1 cellular context compared by ENCODE assay signal in the genomic region with DNA sequence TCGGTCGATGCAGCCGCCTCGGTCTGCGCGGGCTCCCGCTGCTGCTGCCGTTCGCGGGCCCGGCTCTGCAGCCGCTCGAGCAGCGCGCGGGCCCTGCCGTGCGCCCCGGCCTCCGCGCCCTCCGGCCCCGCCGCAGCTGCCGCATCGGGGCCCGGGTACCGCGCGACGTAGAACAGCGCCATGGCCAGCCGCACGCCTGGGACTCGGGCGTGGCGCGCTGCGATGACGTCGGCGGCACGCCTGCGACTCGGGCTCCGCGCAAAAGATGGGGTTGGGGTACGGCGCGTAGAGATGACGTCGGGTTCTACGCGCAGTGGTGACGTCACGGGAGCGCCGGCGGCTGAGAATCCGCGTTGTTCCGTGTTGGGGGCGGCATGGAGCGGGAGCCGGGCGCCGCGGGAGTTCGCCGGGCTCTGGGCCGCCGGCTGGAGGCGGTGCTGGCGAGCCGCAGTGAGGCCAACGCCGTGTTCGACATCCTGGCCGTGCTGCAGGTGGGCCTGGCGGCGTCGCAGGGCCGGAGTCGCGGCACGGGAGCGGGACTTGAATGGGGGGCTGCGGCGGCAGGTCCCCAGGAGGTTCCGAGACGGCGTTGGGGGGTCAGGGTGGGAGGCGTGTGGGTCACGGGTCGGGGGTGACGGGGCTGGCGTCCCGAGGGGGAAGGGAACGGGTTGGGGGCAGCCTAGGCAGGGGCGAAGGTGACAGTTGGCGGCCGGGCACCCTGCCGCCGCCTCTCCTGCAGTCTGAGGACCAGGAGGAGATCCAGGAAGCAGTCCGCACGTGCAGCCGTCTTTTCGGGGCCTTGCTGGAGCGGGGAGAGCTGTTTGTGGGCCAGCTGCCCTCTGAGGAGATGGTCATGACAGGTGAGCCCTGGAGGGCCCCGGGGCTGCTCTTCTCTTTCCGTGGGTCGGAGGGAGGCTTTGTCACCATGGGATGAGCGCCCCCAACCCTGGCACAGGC.
TF ChIP-seq lines count a peak whose summit lies in the region.

A gene with protein sequence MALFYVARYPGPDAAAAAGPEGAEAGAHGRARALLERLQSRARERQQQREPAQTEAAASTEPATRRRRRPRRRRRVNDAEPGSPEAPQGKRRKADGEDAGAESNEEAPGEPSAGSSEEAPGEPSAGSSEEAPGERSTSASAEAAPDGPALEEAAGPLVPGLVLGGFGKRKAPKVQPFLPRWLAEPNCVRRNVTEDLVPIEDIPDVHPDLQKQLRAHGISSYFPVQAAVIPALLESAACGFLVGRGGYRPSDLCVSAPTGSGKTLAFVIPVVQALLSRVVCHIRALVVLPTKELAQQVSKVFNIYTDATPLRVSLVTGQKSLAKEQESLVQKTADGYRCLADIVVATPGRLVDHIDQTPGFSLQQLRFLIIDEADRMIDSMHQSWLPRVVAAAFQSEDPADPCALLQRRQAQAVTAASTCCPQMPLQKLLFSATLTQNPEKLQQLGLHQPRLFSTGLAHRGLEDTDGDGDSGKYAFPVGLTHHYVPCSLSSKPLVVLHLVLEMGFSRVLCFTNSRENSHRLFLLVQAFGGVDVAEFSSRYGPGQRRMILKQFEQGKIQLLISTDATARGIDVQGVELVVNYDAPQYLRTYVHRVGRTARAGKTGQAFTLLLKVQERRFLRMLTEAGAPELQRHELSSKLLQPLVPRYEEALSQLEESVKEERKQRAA (minus strand): TSS at position 205 of the 957 bp plus-strand sequence. CDS start 23 bp downstream, at position 182.
NOC4L (plus strand) TSS at position 343 of the 957 bp plus-strand sequence; CDS start at position 375, 32 bp downstream.

TF ChIP-seq in HepG2, 621 proteins besides CTCF, POLR2A, EP300 and RAD21 (continued from another document and continues in another):
- TF ChIP-seq, protein P1, sequence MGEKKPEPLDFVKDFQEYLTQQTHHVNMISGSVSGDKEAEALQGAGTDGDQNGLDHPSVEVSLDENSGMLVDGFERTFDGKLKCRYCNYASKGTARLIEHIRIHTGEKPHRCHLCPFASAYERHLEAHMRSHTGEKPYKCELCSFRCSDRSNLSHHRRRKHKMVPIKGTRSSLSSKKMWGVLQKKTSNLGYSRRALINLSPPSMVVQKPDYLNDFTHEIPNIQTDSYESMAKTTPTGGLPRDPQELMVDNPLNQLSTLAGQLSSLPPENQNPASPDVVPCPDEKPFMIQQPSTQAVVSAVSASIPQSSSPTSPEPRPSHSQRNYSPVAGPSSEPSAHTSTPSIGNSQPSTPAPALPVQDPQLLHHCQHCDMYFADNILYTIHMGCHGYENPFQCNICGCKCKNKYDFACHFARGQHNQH (CRISPR knock-in tag; IDR thresholded peaks at IDR 0.05) = peak; percentile 82; the same call in 1 of the 2 replicates
- no peak for TF ChIP-seq SNAPC5 (CRISPR knock-in tag; IDR thresholded peaks at IDR 0.05; ENCODE audit: borderline replicate concordance)
- TF ChIP-seq KDM6A (CRISPR knock-in tag; IDR thresholded peaks at IDR 0.05; ENCODE audit: low read depth) = no peak
- TF ChIP-seq ATM (IDR thresholded peaks at IDR 0.05; ENCODE audit: borderline replicate concordance) = no peak
- TF ChIP-seq ZNF292 (CRISPR knock-in tag; IDR thresholded peaks at IDR 0.05; ENCODE audit: borderline replicate concordance, low read depth) = no peak
- TF ChIP-seq, protein P2, sequence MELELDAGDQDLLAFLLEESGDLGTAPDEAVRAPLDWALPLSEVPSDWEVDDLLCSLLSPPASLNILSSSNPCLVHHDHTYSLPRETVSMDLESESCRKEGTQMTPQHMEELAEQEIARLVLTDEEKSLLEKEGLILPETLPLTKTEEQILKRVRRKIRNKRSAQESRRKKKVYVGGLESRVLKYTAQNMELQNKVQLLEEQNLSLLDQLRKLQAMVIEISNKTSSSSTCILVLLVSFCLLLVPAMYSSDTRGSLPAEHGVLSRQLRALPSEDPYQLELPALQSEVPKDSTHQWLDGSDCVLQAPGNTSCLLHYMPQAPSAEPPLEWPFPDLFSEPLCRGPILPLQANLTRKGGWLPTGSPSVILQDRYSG (CRISPR knock-in tag; IDR thresholded peaks at IDR 0.05) = no peak
- TF ChIP-seq ZNF205 (CRISPR knock-in tag; IDR thresholded peaks at IDR 0.05) = peak; percentile 87; the same call in 1 of the 2 replicates
- TF ChIP-seq REPIN1 (CRISPR knock-in tag; IDR thresholded peaks at IDR 0.05; ENCODE audit: borderline replicate concordance, low read depth) = peak; percentile 61
- no peak for TF ChIP-seq GFI1 (CRISPR knock-in tag; IDR thresholded peaks at IDR 0.05; ENCODE audit: borderline replicate concordance)
- no peak for TF ChIP-seq POLR2AphosphoS2 (IDR thresholded peaks at IDR 0.05; ENCODE audit: low read depth, low read length)
- TF ChIP-seq ZNF468 (CRISPR knock-in tag; IDR thresholded peaks at IDR 0.05) = no peak
- TF ChIP-seq MBD4 (IDR thresholded peaks at IDR 0.05; ENCODE audit: borderline replicate concordance, low read length) = no peak
- TF ChIP-seq RFX1 (IDR thresholded peaks at IDR 0.05) = no peak
- peak; percentile 45 for TF ChIP-seq ZNF883 (CRISPR knock-in tag; IDR thresholded peaks at IDR 0.05; ENCODE audit: not compliant biosample characterization)
- peak in 1 of 2 experiments; percentile 95; a peak in 2 of 4 replicates for TF ChIP-seq KLF16 (CRISPR knock-in tag; IDR thresholded peaks at IDR 0.05)
- peak; percentile 86 for TF ChIP-seq ZFX (CRISPR knock-in tag; IDR thresholded peaks at IDR 0.05; ENCODE audit: low read depth)
- TF ChIP-seq, protein P3, sequence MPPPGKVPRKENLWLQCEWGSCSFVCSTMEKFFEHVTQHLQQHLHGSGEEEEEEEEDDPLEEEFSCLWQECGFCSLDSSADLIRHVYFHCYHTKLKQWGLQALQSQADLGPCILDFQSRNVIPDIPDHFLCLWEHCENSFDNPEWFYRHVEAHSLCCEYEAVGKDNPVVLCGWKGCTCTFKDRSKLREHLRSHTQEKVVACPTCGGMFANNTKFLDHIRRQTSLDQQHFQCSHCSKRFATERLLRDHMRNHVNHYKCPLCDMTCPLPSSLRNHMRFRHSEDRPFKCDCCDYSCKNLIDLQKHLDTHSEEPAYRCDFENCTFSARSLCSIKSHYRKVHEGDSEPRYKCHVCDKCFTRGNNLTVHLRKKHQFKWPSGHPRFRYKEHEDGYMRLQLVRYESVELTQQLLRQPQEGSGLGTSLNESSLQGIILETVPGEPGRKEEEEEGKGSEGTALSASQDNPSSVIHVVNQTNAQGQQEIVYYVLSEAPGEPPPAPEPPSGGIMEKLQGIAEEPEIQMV (CRISPR knock-in tag; IDR thresholded peaks at IDR 0.05; ENCODE audit: low read depth) = peak; percentile 56
- TF ChIP-seq ZNF333 (CRISPR knock-in tag; IDR thresholded peaks at IDR 0.05; ENCODE audit: borderline replicate concordance) = no peak
- TF ChIP-seq ZNF354B (CRISPR knock-in tag; IDR thresholded peaks at IDR 0.05) = no peak
- peak; percentile 47; the same call in 1 of the 2 replicates for TF ChIP-seq ZNF614 (CRISPR knock-in tag; IDR thresholded peaks at IDR 0.05; ENCODE audit: borderline replicate concordance)
- no peak for TF ChIP-seq ZNF253 (CRISPR knock-in tag; IDR thresholded peaks at IDR 0.05; ENCODE audit: borderline replicate concordance)
- TF ChIP-seq, protein P4, sequence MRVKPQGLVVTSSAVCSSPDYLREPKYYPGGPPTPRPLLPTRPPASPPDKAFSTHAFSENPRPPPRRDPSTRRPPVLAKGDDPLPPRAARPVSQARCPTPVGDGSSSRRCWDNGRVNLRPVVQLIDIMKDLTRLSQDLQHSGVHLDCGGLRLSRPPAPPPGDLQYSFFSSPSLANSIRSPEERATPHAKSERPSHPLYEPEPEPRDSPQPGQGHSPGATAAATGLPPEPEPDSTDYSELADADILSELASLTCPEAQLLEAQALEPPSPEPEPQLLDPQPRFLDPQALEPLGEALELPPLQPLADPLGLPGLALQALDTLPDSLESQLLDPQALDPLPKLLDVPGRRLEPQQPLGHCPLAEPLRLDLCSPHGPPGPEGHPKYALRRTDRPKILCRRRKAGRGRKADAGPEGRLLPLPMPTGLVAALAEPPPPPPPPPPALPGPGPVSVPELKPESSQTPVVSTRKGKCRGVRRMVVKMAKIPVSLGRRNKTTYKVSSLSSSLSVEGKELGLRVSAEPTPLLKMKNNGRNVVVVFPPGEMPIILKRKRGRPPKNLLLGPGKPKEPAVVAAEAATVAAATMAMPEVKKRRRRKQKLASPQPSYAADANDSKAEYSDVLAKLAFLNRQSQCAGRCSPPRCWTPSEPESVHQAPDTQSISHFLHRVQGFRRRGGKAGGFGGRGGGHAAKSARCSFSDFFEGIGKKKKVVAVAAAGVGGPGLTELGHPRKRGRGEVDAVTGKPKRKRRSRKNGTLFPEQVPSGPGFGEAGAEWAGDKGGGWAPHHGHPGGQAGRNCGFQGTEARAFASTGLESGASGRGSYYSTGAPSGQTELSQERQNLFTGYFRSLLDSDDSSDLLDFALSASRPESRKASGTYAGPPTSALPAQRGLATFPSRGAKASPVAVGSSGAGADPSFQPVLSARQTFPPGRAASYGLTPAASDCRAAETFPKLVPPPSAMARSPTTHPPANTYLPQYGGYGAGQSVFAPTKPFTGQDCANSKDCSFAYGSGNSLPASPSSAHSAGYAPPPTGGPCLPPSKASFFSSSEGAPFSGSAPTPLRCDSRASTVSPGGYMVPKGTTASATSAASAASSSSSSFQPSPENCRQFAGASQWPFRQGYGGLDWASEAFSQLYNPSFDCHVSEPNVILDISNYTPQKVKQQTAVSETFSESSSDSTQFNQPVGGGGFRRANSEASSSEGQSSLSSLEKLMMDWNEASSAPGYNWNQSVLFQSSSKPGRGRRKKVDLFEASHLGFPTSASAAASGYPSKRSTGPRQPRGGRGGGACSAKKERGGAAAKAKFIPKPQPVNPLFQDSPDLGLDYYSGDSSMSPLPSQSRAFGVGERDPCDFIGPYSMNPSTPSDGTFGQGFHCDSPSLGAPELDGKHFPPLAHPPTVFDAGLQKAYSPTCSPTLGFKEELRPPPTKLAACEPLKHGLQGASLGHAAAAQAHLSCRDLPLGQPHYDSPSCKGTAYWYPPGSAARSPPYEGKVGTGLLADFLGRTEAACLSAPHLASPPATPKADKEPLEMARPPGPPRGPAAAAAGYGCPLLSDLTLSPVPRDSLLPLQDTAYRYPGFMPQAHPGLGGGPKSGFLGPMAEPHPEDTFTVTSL (CRISPR knock-in tag; IDR thresholded peaks at IDR 0.05; ENCODE audit: borderline replicate concordance) = no peak
- no peak for TF ChIP-seq KLF11 (CRISPR knock-in tag; IDR thresholded peaks at IDR 0.05)
- TF ChIP-seq PHF8 (CRISPR knock-in tag; IDR thresholded peaks at IDR 0.05) = peak; percentile 93
- no peak for TF ChIP-seq ARNTL (CRISPR knock-in tag; IDR thresholded peaks at IDR 0.05)
- peak; percentile 98 for TF ChIP-seq KDM5A (IDR thresholded peaks at IDR 0.05; ENCODE audit: borderline replicate concordance, low read length)
- TF ChIP-seq ZNF775 (CRISPR knock-in tag; IDR thresholded peaks at IDR 0.05; ENCODE audit: borderline replicate concordance) = no peak
- TF ChIP-seq, protein P5, sequence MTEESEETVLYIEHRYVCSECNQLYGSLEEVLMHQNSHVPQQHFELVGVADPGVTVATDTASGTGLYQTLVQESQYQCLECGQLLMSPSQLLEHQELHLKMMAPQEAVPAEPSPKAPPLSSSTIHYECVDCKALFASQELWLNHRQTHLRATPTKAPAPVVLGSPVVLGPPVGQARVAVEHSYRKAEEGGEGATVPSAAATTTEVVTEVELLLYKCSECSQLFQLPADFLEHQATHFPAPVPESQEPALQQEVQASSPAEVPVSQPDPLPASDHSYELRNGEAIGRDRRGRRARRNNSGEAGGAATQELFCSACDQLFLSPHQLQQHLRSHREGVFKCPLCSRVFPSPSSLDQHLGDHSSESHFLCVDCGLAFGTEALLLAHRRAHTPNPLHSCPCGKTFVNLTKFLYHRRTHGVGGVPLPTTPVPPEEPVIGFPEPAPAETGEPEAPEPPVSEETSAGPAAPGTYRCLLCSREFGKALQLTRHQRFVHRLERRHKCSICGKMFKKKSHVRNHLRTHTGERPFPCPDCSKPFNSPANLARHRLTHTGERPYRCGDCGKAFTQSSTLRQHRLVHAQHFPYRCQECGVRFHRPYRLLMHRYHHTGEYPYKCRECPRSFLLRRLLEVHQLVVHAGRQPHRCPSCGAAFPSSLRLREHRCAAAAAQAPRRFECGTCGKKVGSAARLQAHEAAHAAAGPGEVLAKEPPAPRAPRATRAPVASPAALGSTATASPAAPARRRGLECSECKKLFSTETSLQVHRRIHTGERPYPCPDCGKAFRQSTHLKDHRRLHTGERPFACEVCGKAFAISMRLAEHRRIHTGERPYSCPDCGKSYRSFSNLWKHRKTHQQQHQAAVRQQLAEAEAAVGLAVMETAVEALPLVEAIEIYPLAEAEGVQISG (CRISPR knock-in tag; IDR thresholded peaks at IDR 0.05) = peak; percentile 95
- no peak for TF ChIP-seq ZNF605 (CRISPR knock-in tag; IDR thresholded peaks at IDR 0.05)
